8 cellular contexts compared by ENCODE assay signal in genomic region chr12:108193922-108194321, GRCh38.
A peak's percentile ranks its signal among the peaks of the same experiment; 100 is the strongest.
DNase-seq lines count a peak whose midpoint lies in the region; ATAC-seq and TF ChIP-seq lines count a peak whose summit lies in the region.

No MANE protein-coding gene starts in this region.

- BruUV-seq in MCF 10A (replicated peaks; lab: Mats Ljungman, UMichigan) = no TSS peak

- CTCF ChIA-PET in GM10248 (lab: Yijun Ruan, JAX) = interaction anchor here (0.8 to 2.2 kb wide), 21 partner anchors 9 to 304 kb away, joined by 3 to 8 read pairs (median 5); no protein-coding TSS in a partner anchor
- CTCF ChIA-PET in MCF 10A (lab: Yijun Ruan, JAX) = interaction anchor here (0.5 to 1.3 kb wide), 9 partner anchors 11 to 670 kb away, joined by 3 to 5 read pairs (median 4); no protein-coding TSS in a partner anchor

- H3K27me3 Mint-ChIP-seq in MCF 10A (ENCODE audit: insufficient read depth, unreplicated experiment) (no peaks in the 10 kb centered on the region), memory B cell (peaks cover 6% of the 10 kb centered on the region)

- DNase-seq in Ammon's horn (ENCODE audit: low spot score) = peak; percentile 27
- peak; percentile 63 for DNase-seq in GM10248 (ENCODE audit: extremely low spot score)
- peak; percentile 41 for DNase-seq in NCI-H345 (lab: John Stamatoyannopoulos, UW)
- DNase-seq in MCF 10A (ENCODE audit: unreplicated experiment) = peak; percentile 45
- peak in 1 of 2 donors; percentile 11 for DNase-seq in memory B cell (ENCODE audit: low spot score in 2 of 2)
- DNase-seq in C1 segment of cervical spinal cord (lab: John Stamatoyannopoulos, UW) = no peak
- DNase-seq in NCI-H1436 (lab: John Stamatoyannopoulos, UW) = no peak

- intact Hi-C loops in MCF 10A (cut with micrococcal nuclease) = loop anchor here (1.0 to 5.0 kb wide), 3 partner anchors 263 to 517 kb away; no protein-coding TSS in a partner anchor

- peak; percentile 52 for ATAC-seq in memory B cell (ENCODE audit: low read depth)
- ATAC-seq in GM18909 (IDR thresholded peaks at IDR 0.05; ENCODE audit: poor library complexity, unreplicated experiment) = no peak

- peak; percentile 53 for TF ChIP-seq CTCF in GM10248 (IDR thresholded peaks at IDR 0.05; ENCODE audit: control extremely low read depth, extremely low read depth, low read depth, missing control alignments)
- peak; percentile 38 for TF ChIP-seq CTCF in MCF 10A (IDR thresholded peaks at IDR 0.05; ENCODE audit: unreplicated experiment)

- POLR2A ChIA-PET in GM10248 (lab: Yijun Ruan, JAX) = no interaction called here
- POLR2A ChIA-PET in MCF 10A (lab: Yijun Ruan, JAX) = no interaction called here

- H3K36me3 Mint-ChIP-seq in MCF 10A (ENCODE audit: insufficient read depth, unreplicated experiment) (no peaks in the 10 kb centered on the region), memory B cell (no peaks in the 10 kb centered on the region)

- H3K27ac Mint-ChIP-seq in MCF 10A (ENCODE audit: low read depth, unreplicated experiment) (no peak overlapping the region), memory B cell (no peak overlapping the region)

- no peak overlapping the region for H3K4me3 Mint-ChIP-seq in MCF 10A (ENCODE audit: unreplicated experiment)
- no peak overlapping the region for H3K4me3 Mint-ChIP-seq in memory B cell

- H3K4me1 Mint-ChIP-seq in MCF 10A (ENCODE audit: insufficient read depth, unreplicated experiment) = no peaks in the 10 kb centered on the region
- H3K4me1 Mint-ChIP-seq in memory B cell = peaks cover 13% of the 10 kb centered on the region

- peaks cover 15% of the 10 kb centered on the region for H3K9me3 Mint-ChIP-seq in MCF 10A (ENCODE audit: unreplicated experiment)
- no peaks in the 10 kb centered on the region for H3K9me3 Mint-ChIP-seq in memory B cell

Comparison
In these comparisons a context has a peak if more than half of its experiments do, and no peak if none do; other contexts are left out.
1. DNase-seq: peak in Ammon's horn (single experiment), GM10248 (single experiment), NCI-H345 (single experiment) and MCF 10A (single experiment); none in C1 segment of cervical spinal cord (0 of 14) and NCI-H1436 (single experiment).